In genomic region chr2:238280083-238280816, GRCh38 we compare ENCODE assay signal across 1 cellular context.
TF ChIP-seq lines count a peak whose summit lies in the region.

No MANE protein-coding gene starts in this region.

TF ChIP-seq in GM23338, 12 proteins besides CTCF, POLR2A, EP300 and RAD21 (continued from another document):
- TF ChIP-seq ZNF462 (CRISPR knock-in tag; IDR thresholded peaks at IDR 0.05) (no peak), EZH2 (IDR thresholded peaks at IDR 0.05; ENCODE audit: low read depth, unreplicated experiment) (no peak), ETS1 (IDR thresholded peaks at IDR 0.05) (no peak), CREB1 (CRISPR knock-in tag; IDR thresholded peaks at IDR 0.05; ENCODE audit: low read depth) (no peak), STAT1 (IDR thresholded peaks at IDR 0.05; ENCODE audit: unreplicated experiment) (no peak), EZH2phosphoT487 (IDR thresholded peaks at IDR 0.05; ENCODE audit: unreplicated experiment) (no peak), ZNF114 (CRISPR knock-in tag; IDR thresholded peaks at IDR 0.05) (no peak), POLR2AphosphoS5 (IDR thresholded peaks at IDR 0.05; ENCODE audit: low read depth) (no peak), JUNB (IDR thresholded peaks at IDR 0.05; ENCODE audit: unreplicated experiment) (no peak), REST (IDR thresholded peaks at IDR 0.05; ENCODE audit: unreplicated experiment) (no peak)
TF ChIP-seq in GM23338: peak in this region for 0.
